In the genomic region with DNA sequence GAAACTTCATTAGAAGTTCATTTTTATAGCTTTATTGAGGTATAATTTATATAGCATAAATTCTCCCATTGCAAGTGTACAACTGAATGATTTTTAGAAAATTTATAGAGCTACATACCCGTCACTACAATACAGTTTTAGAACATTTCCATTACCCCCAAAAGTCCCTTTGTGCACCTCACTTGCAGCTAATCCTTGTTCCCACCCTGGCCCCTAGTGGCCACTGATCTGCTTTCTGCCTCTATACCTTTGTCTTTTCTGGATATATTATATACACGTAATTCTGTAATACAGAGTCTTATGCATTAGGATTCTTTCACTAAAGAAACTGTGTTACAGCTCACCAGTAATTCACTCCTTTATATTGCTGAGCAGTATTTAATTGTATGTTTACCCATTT, we compare ENCODE assay signal across 12 cellular contexts.
DNase-seq lines count a peak whose midpoint lies in the region; ATAC-seq and TF ChIP-seq lines count a peak whose summit lies in the region.
"Had no signal": no experiment of that assay in that cellular context is flagged by ENCODE, and none has a peak within 500 bp of the region (broad histone marks: within the 10 kb centered on the region; RNA-seq: fewer than 3 reads in every experiment).

No MANE protein-coding gene starts in this region.

- no CpG with 5 or more reads among the region's 2 CpGs for WGBS in H9 (ENCODE audit: extremely low coverage, insufficient read length, low lambda C conversion rate)

- H4K5ac ChIP-seq in H9 (ENCODE audit: insufficient read length, low read depth, low read length): no peak overlapping the region

- H3K27ac ChIP-seq in AG04450 (ENCODE audit: low read depth, low read length) (no peak overlapping the region), H9 (ENCODE audit: insufficient read length, low read depth, low read length) (no peak overlapping the region), fibroblast of lung (ENCODE audit: insufficient read depth, low read length) (no peak overlapping the region)
- H3K27ac ChIP-seq: thyroid gland had no signal

- no peak overlapping the region for H4K8ac ChIP-seq in H9 (replicated peaks; ENCODE audit: insufficient read length, low read depth, low read length)

- H4K20me1 ChIP-seq in H9 (ENCODE audit: control insufficient read depth, insufficient read depth, insufficient read length) (no peaks in the 10 kb centered on the region), fibroblast of lung (ENCODE audit: control insufficient read depth, extremely low read depth, insufficient read depth, low read length) (no peaks in the 10 kb centered on the region)

- DNase-seq in AG04450 (ENCODE audit: low read depth, low spot score) (peak; percentile 3), H9 (no peak), OCI-M1 (lab: John Stamatoyannopoulos, UW) (peak; percentile 3), fibroblast of lung (ENCODE audit: low read depth in 2 of 2) (peak; percentile 17 to 24), GOT3 (lab: John Stamatoyannopoulos, UW) (no peak), CD1c-positive myeloid dendritic cell (ENCODE audit: extremely low spot score) (no peak)
- DNase-seq: kidney glomerular epithelial cell, T-helper 17 cell had no signal

- POLR2A ChIA-PET in AG04450 (lab: Yijun Ruan, JAX): no interaction called here

- H3K27me3 ChIP-seq in AG04450 (ENCODE audit: control insufficient read depth, insufficient read depth, low read length) (no peaks in the 10 kb centered on the region), H9 (ENCODE audit: insufficient read depth, low read length) (no peaks in the 10 kb centered on the region), fibroblast of lung (ENCODE audit: control insufficient read depth, insufficient read depth, low read length) (no peaks in the 10 kb centered on the region)
- H3K27me3 ChIP-seq: thyroid gland had no signal

- no peak overlapping the region for H2BK15ac ChIP-seq in H9 (ENCODE audit: low read depth, low read length)

- H3K23ac ChIP-seq in H9 (ENCODE audit: insufficient read length, low read depth, low read length): no peak overlapping the region

- H2BK120ac ChIP-seq in H9 (ENCODE audit: low read depth, low read length, poor library complexity, severe bottlenecking): no peak overlapping the region

- H3K4me3 Mint-ChIP-seq in H9: no peak overlapping the region
- H3K4me3 Mint-ChIP-seq: IgD-negative memory B cell, T-helper 17 cell had no signal

- H3K9ac ChIP-seq in H9 (ENCODE audit: extremely low read depth, insufficient read length, low read length) (no peak overlapping the region), fibroblast of lung (ENCODE audit: insufficient read depth, low read length) (no peak overlapping the region)

- no peak overlapping the region for H2BK12ac ChIP-seq in H9 (ENCODE audit: insufficient read length, low read depth, low read length)

- H3K27me3 Mint-ChIP-seq in H9 (ENCODE audit: low read depth): no peaks in the 10 kb centered on the region; the same call in 1 of the 2 replicates
- H3K27me3 Mint-ChIP-seq: IgD-negative memory B cell, T-helper 17 cell had no signal

- no peak overlapping the region for H3T11ph ChIP-seq in H9 (ENCODE audit: low read length)

- H2BK5ac ChIP-seq in H9 (ENCODE audit: insufficient read length, low read length): no peak overlapping the region

- no peaks in the 10 kb centered on the region for H3K9me3 Mint-ChIP-seq in H9

- H4K91ac ChIP-seq in H9 (ENCODE audit: insufficient read length, low read depth, low read length): no peak overlapping the region

- CTCF ChIA-PET in AG04450 (lab: Charles Lee): interaction anchor here (0.5 to 1.9 kb wide), 15 partner anchors 10 to 1423 kb away, joined by 3 to 13 read pairs (median 3); no protein-coding TSS in a partner anchor

- H3K4me1 Mint-ChIP-seq in H9: no peaks in the 10 kb centered on the region
- H3K4me1 Mint-ChIP-seq: IgD-negative memory B cell, T-helper 17 cell had no signal

- H3K4me1 ChIP-seq in H9 (ENCODE audit: insufficient read depth, low read length) (no peaks in the 10 kb centered on the region), fibroblast of lung (ENCODE audit: control insufficient read depth, extremely low read depth, insufficient read depth, low read length) (no peaks in the 10 kb centered on the region)
- H3K4me1 ChIP-seq: thyroid gland had no signal

- H3K14ac ChIP-seq in H9 (ENCODE audit: insufficient read depth, low read length): no peak overlapping the region

- H3K79me2 ChIP-seq in H9 (ENCODE audit: insufficient read depth, low read length): no peaks in the 10 kb centered on the region
- H3K79me2 ChIP-seq in fibroblast of lung (ENCODE audit: control insufficient read depth, insufficient read depth, low read length): no peaks in the 10 kb centered on the region

- H3K4ac ChIP-seq in H9 (ENCODE audit: low read depth, low read length): no peak overlapping the region

- H3K4me2 ChIP-seq in H9 (ENCODE audit: insufficient read depth, insufficient read length, low read length): no peak overlapping the region
- no peak overlapping the region for H3K4me2 ChIP-seq in fibroblast of lung (ENCODE audit: extremely low read depth, insufficient read depth, low read length)

- no peaks in the 10 kb centered on the region for H3K36me3 ChIP-seq in fibroblast of lung (ENCODE audit: control insufficient read depth, insufficient read depth, low read length)
- H3K36me3 ChIP-seq: thyroid gland had no signal

- H3K79me1 ChIP-seq in H9 (ENCODE audit: insufficient read depth, low read depth, low read length, poor library complexity, severe bottlenecking): no peaks in the 10 kb centered on the region

- no peak overlapping the region for H2AK5ac ChIP-seq in H9 (ENCODE audit: insufficient read length, low read length)

- H3K9me3 ChIP-seq in AG04450 (ENCODE audit: control insufficient read depth, insufficient read depth, low read length) (no peaks in the 10 kb centered on the region; the same call in 1 of the 2 replicates), H9 (ENCODE audit: control insufficient read depth, low read depth, low read length) (no peaks in the 10 kb centered on the region), fibroblast of lung (ENCODE audit: control insufficient read depth, insufficient read depth, low read depth, low read length) (no peaks in the 10 kb centered on the region)
- H3K9me3 ChIP-seq: thyroid gland had no signal

- no peaks in the 10 kb centered on the region for H3K23me2 ChIP-seq in H9 (ENCODE audit: insufficient read length, low read depth, low read length, poor library complexity, severe bottlenecking)

- no peaks in the 10 kb centered on the region for H3K36me3 Mint-ChIP-seq in H9 (ENCODE audit: insufficient read depth in 1 of 3, low read depth in 3 of 3)
- H3K36me3 Mint-ChIP-seq: IgD-negative memory B cell had no signal

- H3K18ac ChIP-seq in H9 (ENCODE audit: insufficient read length, low read depth, low read length): no peak overlapping the region

- no peak overlapping the region for H3K56ac ChIP-seq in H9 (ENCODE audit: insufficient read length, low read depth, low read length)

- no peak overlapping the region for H2AFZ ChIP-seq in H9 (ENCODE audit: low read length)
- no peak overlapping the region for H2AFZ ChIP-seq in fibroblast of lung (ENCODE audit: low read length)

- H3K27ac Mint-ChIP-seq in H9: no peak overlapping the region
- H3K27ac Mint-ChIP-seq: T-helper 17 cell had no signal

- no peak overlapping the region for H2BK20ac ChIP-seq in H9 (ENCODE audit: low read depth, low read length, poor library complexity, severe bottlenecking)

- H3K4me3 ChIP-seq in AG04450 (ENCODE audit: low read depth, low read length) (no peak overlapping the region), fibroblast of lung (replicated peaks in 1 of 4; ENCODE audit: control extremely low read depth in 1 of 4, insufficient read depth in 1 of 4, low read depth in 3 of 4, low read length in 4 of 4) (no peak overlapping the region)
- H3K4me3 ChIP-seq: thyroid gland had no signal

- TF ChIP-seq CTCF in AG04450 (IDR thresholded peaks at IDR 0.05; ENCODE audit: low read depth, low read length) (peak; percentile 57), H9 (conservative IDR thresholded peaks at IDR 0.05) (peak; percentile 65), fibroblast of lung (conservative IDR thresholded peaks at IDR 0.05 in 1 of 2, IDR thresholded peaks at IDR 0.05 in 1 of 2; ENCODE audit: low read depth in 1 of 2, low read length in 2 of 2) (peak; percentile 34 to 61)

- ATAC-seq in GM18498 (IDR thresholded peaks at IDR 0.05; ENCODE audit: unreplicated experiment) (no peak), HG03135 (IDR thresholded peaks at IDR 0.05; ENCODE audit: unreplicated experiment) (no peak)
- ATAC-seq: T-helper 17 cell had no signal

Comparison
In these comparisons a context has a peak if more than half of its experiments do, and no peak if none do; other contexts are left out.
1. DNase-seq: peak in AG04450 (single experiment), OCI-M1 (single experiment) and fibroblast of lung (2 of 2); none in H9 (single experiment), GOT3 (single experiment) and CD1c-positive myeloid dendritic cell (single experiment).
2. Peak in every context shown above with its lines, with median percentiles within 50 percentile points of each other: CTCF ChIP-seq.